Comparison of ENCODE assay signal across 1 cellular context in the genomic region with DNA sequence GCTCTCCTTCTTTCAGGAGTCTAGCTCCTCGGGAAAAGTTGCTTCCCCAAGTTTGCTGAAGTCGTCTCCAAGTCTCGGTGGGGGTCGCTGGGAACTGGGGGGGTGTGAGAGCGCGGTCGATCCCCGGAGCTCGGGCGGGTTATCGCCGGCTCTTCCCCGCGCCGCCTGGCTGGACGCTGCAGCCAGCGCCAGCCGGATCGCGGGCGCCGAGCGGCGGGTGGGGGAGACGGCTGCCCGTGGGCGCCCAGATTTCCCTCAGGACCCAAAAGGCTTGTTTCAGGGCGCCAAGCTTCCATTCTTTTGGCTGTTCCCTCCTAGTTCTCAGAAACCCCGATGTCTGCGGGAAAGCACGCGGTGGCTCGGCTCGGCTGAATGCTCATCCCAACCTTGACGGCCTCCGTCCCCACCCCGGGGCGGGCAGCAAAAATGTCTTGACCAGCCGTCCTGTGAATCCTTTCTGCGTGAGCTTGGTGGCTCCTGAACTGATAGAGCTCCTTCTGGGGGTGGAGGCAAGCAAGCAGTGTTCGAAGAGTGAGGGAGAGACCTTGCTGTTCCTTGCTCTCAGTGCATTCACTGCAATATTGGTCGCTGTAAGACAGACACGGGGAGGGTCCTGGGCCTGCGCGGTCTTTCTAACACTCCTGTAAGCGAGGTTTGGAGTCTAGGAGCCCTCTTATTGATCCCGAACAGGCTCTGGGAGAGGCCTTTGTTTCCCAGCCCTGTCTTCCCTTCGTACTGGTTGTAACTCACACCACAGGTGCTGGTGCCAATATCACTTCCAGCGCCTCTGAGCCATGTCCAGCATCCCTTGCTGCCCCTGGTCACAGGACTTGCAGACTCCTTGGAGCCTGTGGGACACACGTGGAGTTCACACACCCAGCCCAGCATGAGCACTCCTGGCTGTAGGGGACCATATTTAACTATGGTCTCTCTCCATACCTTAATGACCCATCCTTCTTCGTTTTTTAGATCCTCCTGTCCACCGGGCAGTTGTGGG.
A peak's percentile ranks its signal among the peaks of the same experiment; 100 is the strongest.
TF ChIP-seq lines count a peak whose summit lies in the region.

No MANE protein-coding gene starts in this region.

TF ChIP-seq in HepG2, 621 proteins besides CTCF, POLR2A, EP300 and RAD21 (continued from another document):
- TF ChIP-seq, protein P1, sequence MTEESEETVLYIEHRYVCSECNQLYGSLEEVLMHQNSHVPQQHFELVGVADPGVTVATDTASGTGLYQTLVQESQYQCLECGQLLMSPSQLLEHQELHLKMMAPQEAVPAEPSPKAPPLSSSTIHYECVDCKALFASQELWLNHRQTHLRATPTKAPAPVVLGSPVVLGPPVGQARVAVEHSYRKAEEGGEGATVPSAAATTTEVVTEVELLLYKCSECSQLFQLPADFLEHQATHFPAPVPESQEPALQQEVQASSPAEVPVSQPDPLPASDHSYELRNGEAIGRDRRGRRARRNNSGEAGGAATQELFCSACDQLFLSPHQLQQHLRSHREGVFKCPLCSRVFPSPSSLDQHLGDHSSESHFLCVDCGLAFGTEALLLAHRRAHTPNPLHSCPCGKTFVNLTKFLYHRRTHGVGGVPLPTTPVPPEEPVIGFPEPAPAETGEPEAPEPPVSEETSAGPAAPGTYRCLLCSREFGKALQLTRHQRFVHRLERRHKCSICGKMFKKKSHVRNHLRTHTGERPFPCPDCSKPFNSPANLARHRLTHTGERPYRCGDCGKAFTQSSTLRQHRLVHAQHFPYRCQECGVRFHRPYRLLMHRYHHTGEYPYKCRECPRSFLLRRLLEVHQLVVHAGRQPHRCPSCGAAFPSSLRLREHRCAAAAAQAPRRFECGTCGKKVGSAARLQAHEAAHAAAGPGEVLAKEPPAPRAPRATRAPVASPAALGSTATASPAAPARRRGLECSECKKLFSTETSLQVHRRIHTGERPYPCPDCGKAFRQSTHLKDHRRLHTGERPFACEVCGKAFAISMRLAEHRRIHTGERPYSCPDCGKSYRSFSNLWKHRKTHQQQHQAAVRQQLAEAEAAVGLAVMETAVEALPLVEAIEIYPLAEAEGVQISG (CRISPR knock-in tag; IDR thresholded peaks at IDR 0.05), result no peak
- TF ChIP-seq, protein P2, sequence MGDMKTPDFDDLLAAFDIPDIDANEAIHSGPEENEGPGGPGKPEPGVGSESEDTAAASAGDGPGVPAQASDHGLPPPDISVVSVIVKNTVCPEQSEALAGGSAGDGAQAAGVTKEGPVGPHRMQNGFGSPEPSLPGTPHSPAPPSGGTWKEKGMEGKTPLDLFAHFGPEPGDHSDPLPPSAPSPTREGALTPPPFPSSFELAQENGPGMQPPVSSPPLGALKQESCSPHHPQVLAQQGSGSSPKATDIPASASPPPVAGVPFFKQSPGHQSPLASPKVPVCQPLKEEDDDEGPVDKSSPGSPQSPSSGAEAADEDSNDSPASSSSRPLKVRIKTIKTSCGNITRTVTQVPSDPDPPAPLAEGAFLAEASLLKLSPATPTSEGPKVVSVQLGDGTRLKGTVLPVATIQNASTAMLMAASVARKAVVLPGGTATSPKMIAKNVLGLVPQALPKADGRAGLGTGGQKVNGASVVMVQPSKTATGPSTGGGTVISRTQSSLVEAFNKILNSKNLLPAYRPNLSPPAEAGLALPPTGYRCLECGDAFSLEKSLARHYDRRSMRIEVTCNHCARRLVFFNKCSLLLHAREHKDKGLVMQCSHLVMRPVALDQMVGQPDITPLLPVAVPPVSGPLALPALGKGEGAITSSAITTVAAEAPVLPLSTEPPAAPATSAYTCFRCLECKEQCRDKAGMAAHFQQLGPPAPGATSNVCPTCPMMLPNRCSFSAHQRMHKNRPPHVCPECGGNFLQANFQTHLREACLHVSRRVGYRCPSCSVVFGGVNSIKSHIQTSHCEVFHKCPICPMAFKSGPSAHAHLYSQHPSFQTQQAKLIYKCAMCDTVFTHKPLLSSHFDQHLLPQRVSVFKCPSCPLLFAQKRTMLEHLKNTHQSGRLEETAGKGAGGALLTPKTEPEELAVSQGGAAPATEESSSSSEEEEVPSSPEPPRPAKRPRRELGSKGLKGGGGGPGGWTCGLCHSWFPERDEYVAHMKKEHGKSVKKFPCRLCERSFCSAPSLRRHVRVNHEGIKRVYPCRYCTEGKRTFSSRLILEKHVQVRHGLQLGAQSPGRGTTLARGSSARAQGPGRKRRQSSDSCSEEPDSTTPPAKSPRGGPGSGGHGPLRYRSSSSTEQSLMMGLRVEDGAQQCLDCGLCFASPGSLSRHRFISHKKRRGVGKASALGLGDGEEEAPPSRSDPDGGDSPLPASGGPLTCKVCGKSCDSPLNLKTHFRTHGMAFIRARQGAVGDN (CRISPR knock-in tag; IDR thresholded peaks at IDR 0.05), result 0 out of 2 replicates have a peak, but pooled peaks have one; percentile 14
- no peak for TF ChIP-seq ZBTB7B (CRISPR knock-in tag; IDR thresholded peaks at IDR 0.05)
- no peak for TF ChIP-seq HNRNPL (IDR thresholded peaks at IDR 0.05; ENCODE audit: low read depth, low read length)
- TF ChIP-seq, protein P3, sequence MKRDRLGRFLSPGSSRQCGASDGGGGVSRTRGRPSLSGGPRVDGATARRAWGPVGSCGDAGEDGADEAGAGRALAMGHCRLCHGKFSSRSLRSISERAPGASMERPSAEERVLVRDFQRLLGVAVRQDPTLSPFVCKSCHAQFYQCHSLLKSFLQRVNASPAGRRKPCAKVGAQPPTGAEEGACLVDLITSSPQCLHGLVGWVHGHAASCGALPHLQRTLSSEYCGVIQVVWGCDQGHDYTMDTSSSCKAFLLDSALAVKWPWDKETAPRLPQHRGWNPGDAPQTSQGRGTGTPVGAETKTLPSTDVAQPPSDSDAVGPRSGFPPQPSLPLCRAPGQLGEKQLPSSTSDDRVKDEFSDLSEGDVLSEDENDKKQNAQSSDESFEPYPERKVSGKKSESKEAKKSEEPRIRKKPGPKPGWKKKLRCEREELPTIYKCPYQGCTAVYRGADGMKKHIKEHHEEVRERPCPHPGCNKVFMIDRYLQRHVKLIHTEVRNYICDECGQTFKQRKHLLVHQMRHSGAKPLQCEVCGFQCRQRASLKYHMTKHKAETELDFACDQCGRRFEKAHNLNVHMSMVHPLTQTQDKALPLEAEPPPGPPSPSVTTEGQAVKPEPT (CRISPR knock-in tag; IDR thresholded peaks at IDR 0.05; ENCODE audit: low read depth), result no peak
- TF ChIP-seq, protein P4, sequence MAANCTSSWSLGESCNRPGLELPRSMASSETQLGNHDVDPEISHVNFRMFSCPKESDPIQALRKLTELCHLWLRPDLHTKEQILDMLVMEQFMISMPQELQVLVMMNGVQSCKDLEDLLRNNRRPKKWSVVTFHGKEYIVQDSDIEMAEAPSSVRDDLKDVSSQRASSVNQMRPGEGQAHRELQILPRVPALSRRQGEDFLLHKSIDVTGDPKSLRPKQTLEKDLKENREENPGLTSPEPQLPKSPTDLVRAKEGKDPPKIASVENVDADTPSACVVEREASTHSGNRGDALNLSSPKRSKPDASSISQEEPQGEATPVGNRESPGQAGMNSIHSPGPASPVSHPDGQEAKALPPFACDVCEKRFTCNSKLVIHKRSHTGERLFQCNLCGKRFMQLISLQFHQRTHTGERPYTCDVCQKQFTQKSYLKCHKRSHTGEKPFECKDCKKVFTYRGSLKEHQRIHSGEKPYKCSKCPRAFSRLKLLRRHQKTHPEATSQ (CRISPR knock-in tag; IDR thresholded peaks at IDR 0.05; ENCODE audit: borderline replicate concordance), result no peak
- TF ChIP-seq ZNF282 (IDR thresholded peaks at IDR 0.05; ENCODE audit: partially characterized antibody), result no peak
- no peak for TF ChIP-seq ZNF160 (CRISPR knock-in tag; IDR thresholded peaks at IDR 0.05)
- no peak for TF ChIP-seq ZNF580 (CRISPR knock-in tag; IDR thresholded peaks at IDR 0.05; ENCODE audit: borderline replicate concordance, low read depth)
- TF ChIP-seq NRL (CRISPR knock-in tag; IDR thresholded peaks at IDR 0.05; ENCODE audit: borderline replicate concordance), result no peak
- TF ChIP-seq SYNCRIP (IDR thresholded peaks at IDR 0.05; ENCODE audit: insufficient read depth, low read depth, low read length), result no peak
- TF ChIP-seq NFKBIZ (CRISPR knock-in tag; IDR thresholded peaks at IDR 0.05), result no peak
- TF ChIP-seq ZNF567 (CRISPR knock-in tag; IDR thresholded peaks at IDR 0.05; ENCODE audit: borderline replicate concordance), result no peak
- TF ChIP-seq UBTF (CRISPR knock-in tag; IDR thresholded peaks at IDR 0.05), result 0 out of 2 replicates have a peak, but pooled peaks have one; percentile 6
- no peak for TF ChIP-seq RARA (CRISPR knock-in tag; IDR thresholded peaks at IDR 0.05)
- no peak for TF ChIP-seq MIER2 (CRISPR knock-in tag; IDR thresholded peaks at IDR 0.05)
- TF ChIP-seq PRDM10 (CRISPR knock-in tag; IDR thresholded peaks at IDR 0.05; ENCODE audit: low read depth), result no peak
- TF ChIP-seq, protein P5, sequence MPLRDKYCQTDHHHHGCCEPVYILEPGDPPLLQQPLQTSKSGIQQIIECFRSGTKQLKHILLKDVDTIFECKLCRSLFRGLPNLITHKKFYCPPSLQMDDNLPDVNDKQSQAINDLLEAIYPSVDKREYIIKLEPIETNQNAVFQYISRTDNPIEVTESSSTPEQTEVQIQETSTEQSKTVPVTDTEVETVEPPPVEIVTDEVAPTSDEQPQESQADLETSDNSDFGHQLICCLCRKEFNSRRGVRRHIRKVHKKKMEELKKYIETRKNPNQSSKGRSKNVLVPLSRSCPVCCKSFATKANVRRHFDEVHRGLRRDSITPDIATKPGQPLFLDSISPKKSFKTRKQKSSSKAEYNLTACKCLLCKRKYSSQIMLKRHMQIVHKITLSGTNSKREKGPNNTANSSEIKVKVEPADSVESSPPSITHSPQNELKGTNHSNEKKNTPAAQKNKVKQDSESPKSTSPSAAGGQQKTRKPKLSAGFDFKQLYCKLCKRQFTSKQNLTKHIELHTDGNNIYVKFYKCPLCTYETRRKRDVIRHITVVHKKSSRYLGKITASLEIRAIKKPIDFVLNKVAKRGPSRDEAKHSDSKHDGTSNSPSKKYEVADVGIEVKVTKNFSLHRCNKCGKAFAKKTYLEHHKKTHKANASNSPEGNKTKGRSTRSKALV (CRISPR knock-in tag; IDR thresholded peaks at IDR 0.05), result 0 out of 2 replicates have a peak, but pooled peaks have one; percentile 2
- TF ChIP-seq GMEB1 (CRISPR knock-in tag; IDR thresholded peaks at IDR 0.05; ENCODE audit: borderline replicate concordance), result no peak
TF ChIP-seq in HepG2: peak in this region for 3.
